8 cellular contexts compared by ENCODE assay signal in genomic region chr2:149715005-149715592, GRCh38.
DNase-seq lines count a peak whose midpoint lies in the region; ATAC-seq and TF ChIP-seq lines count a peak whose summit lies in the region.

No MANE protein-coding gene starts in this region.

- in situ Hi-C loops in Panc1 (cut with HindIII; ENCODE audit: low pct_unique_long_range_greater_than_20kb, low sequenced_read_pairs) = no loop called here

- H3K9me3 Mint-ChIP-seq in HFFc6 = no peaks in the 10 kb centered on the region

- POLR2A ChIA-PET in Panc1 (lab: Charles Lee) = no interaction called here

- TF ChIP-seq CTCF in HFFc6 (IDR thresholded peaks at IDR 0.05) (peak; percentile 81), Panc1 (IDR thresholded peaks at IDR 0.05) (peak; percentile 78)

- no peaks in the 10 kb centered on the region for H3K36me3 Mint-ChIP-seq in HFFc6 (ENCODE audit: low read depth)

- CTCF ChIA-PET in Panc1 (lab: Charles Lee) = no interaction called here

- DNase-seq in DMS153 treated with DMSO at 0.1 percent for 48 hours (lab: John Stamatoyannopoulos, UW; ENCODE audit: unreplicated experiment) = peak; percentile 3
- DNase-seq in DMS153 (lab: John Stamatoyannopoulos, UW) = no peak
- DNase-seq in HFFc6 = peak; percentile 53
- DNase-seq in Panc1 (ENCODE audit: low read depth, low spot score) = peak; percentile 15
- DNase-seq in glomerular visceral epithelial cell (ENCODE audit: extremely low spot score) = peak; percentile 58
- no peak for DNase-seq in effector CD8-positive, alpha-beta T cell (lab: John Stamatoyannopoulos, UW)
- DNase-seq in putamen (ENCODE audit: low spot score) = no peak

- H3K4me3 ChIP-seq in Panc1 (ENCODE audit: low read depth in 2 of 2, low read length in 2 of 2) = no peak overlapping the region

- no peaks in the 10 kb centered on the region for H3K36me3 ChIP-seq in Panc1 (ENCODE audit: control insufficient read depth, insufficient read depth, low read length)

- peak overlapping the region; percentile 39; the same call in 1 of the 2 replicates for H3K27ac ChIP-seq in Panc1 (ENCODE audit: low read length)

- H3K9me3 ChIP-seq in Panc1 (ENCODE audit: control insufficient read depth, insufficient read depth, low read depth, low read length) = no peaks in the 10 kb centered on the region

- no peak overlapping the region for H3K4me3 Mint-ChIP-seq in HFFc6

- BruUV-seq in Panc1 (replicated peaks; lab: Mats Ljungman, UMichigan) = no TSS peak

- ATAC-seq in Panc1 (peak; percentile 76), GM21515 (IDR thresholded peaks at IDR 0.05; ENCODE audit: unreplicated experiment) (no peak)

- no peaks in the 10 kb centered on the region; the same call in 1 of the 2 replicates for H3K27me3 Mint-ChIP-seq in HFFc6 (ENCODE audit: insufficient read depth)

- peaks cover 38% of the 10 kb centered on the region for H3K4me1 Mint-ChIP-seq in HFFc6 (ENCODE audit: low read depth)

- no peaks in the 10 kb centered on the region for H3K27me3 ChIP-seq in Panc1 (ENCODE audit: control insufficient read depth, insufficient read depth, low read length)

- intact Hi-C loops in Panc1 (cut with micrococcal nuclease; ENCODE audit: unreplicated experiment) = loop anchor here (5.0 kb wide), 1 partner anchor 118 kb away; no protein-coding TSS in a partner anchor

- 0 out of 2 replicates have a peak, but pooled peaks cover 2% of the 10 kb centered on the region for H3K4me1 ChIP-seq in Panc1 (ENCODE audit: control insufficient read depth, insufficient read depth, low read length)

- no peak overlapping the region for H3K27ac Mint-ChIP-seq in HFFc6

Comparison
In these comparisons a context has a peak if more than half of its experiments do, and no peak if none do; other contexts are left out.
1. DNase-seq: peak in DMS153 treated with DMSO at 0.1 percent for 48 hours (single experiment), HFFc6 (single experiment), Panc1 (single experiment) and glomerular visceral epithelial cell (single experiment); none in DMS153 (single experiment), effector CD8-positive, alpha-beta T cell (single experiment) and putamen (single experiment).